Comparison of ENCODE assay signal across 17 cellular contexts in the genomic region with DNA sequence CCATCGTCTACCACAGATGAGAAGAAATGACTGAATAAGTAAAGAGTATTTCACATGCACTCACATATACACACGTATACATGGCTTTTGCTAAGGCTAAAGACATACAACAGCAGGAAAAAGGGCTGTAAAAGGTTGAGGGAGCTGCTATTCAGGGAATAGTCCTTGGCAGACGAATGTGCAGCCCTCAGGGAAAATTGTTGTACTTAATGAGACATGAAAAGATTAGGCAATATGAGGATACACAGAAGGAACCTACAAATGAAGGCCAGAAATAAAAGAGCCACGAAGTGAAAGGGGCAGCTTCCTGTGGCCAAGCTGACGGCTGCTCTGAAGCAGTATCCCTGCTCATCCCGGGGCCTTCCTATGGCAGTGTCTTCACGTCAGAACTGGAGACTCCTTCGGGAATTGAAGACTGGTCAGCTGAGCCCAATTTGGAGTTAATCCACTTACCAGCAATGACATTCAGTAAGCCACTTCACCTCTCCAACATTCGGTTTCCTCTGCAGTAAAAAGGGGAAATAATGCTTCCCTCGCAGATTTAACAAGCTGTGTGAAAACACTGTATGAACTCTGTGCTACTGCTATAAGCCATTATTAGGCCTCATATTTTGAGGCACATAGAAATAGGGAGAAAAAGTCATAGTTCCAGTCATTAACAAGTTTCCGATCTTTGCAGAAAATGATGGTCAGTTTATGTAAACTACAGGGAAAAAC.
DNase-seq lines count a peak whose midpoint lies in the region; ATAC-seq and TF ChIP-seq lines count a peak whose summit lies in the region.
"Had no signal": no experiment of that assay in that cellular context is flagged by ENCODE, and none has a peak within 500 bp of the region (broad histone marks: within the 10 kb centered on the region; RNA-seq: fewer than 3 reads in every experiment).

No MANE protein-coding gene starts in this region.

- no TSS peak for BruUV-seq in PC-3 (replicated peaks; lab: Mats Ljungman, UMichigan)

- H3K36me3 ChIP-seq in adipocyte (ENCODE audit: control insufficient read depth, insufficient read depth, low read length, severe bottlenecking) (peaks cover 16% of the 10 kb centered on the region), PC-3 (ENCODE audit: low read depth, low read length) (no peaks in the 10 kb centered on the region; the same call in 1 of the 2 replicates)
- H3K36me3 ChIP-seq: adrenal gland, gastrocnemius medialis had no signal

- H3K9ac ChIP-seq in adipocyte (ENCODE audit: low read length): no peak overlapping the region
- H3K9ac ChIP-seq in PC-3 (ENCODE audit: low read length): no peak overlapping the region

- H2AFZ ChIP-seq in PC-3 (ENCODE audit: low read length): no peak overlapping the region

- no peaks in the 10 kb centered on the region for H3K9me2 ChIP-seq in PC-3 (replicated peaks; ENCODE audit: low read length)

- CTCF ChIA-PET in PC-3 (lab: Charles Lee): no interaction called here

- H3K27me3 Mint-ChIP-seq in progenitor cell of endocrine pancreas: peaks cover 3% of the 10 kb centered on the region
- H3K27me3 Mint-ChIP-seq: central memory CD8-positive, alpha-beta T cell; stimulated activated naive CD8-positive, alpha-beta T cell treated with anti-CD3 and anti-CD28 coated beads, Interleukin-15, Interleukin-2, amounts not matched to agents 100 ng/mL and 50 ng/mL, for 24 hours had no signal

- no peak for ATAC-seq in PC-3
- ATAC-seq in GM18907 (IDR thresholded peaks at IDR 0.05; ENCODE audit: unreplicated experiment): no peak
- ATAC-seq in GM21526 (IDR thresholded peaks at IDR 0.05; ENCODE audit: low FRiP score, unreplicated experiment): no peak
- ATAC-seq: CD8-positive, alpha-beta T cell; gastrocnemius medialis; left lobe of liver had no signal

- H3K4me3 Mint-ChIP-seq in progenitor cell of endocrine pancreas (ENCODE audit: low read depth): no peak overlapping the region
- H3K4me3 Mint-ChIP-seq: CD8-positive, alpha-beta T cell; central memory CD8-positive, alpha-beta T cell; stimulated activated naive CD8-positive, alpha-beta T cell treated with anti-CD3 and anti-CD28 coated beads, Interleukin-15, Interleukin-2, amounts not matched to agents 100 ng/mL and 50 ng/mL, for 24 hours had no signal

- H3K79me2 ChIP-seq in PC-3 (ENCODE audit: low read length): no peaks in the 10 kb centered on the region

- H3K4me1 Mint-ChIP-seq in progenitor cell of endocrine pancreas (ENCODE audit: low read depth): peaks cover 32% of the 10 kb centered on the region

- H3K4me2 ChIP-seq in PC-3 (ENCODE audit: low read length): no peak overlapping the region

- POLR2A ChIA-PET in PC-3 (lab: Charles Lee; ENCODE audit: unreplicated experiment): no interaction called here

- H4K20me1 ChIP-seq in PC-3 (ENCODE audit: low read length): no peaks in the 10 kb centered on the region

- no peaks in the 10 kb centered on the region for H3K9me3 Mint-ChIP-seq in progenitor cell of endocrine pancreas (ENCODE audit: low read depth)
- H3K9me3 Mint-ChIP-seq: CD8-positive, alpha-beta T cell; central memory CD8-positive, alpha-beta T cell; stimulated activated naive CD8-positive, alpha-beta T cell treated with anti-CD3 and anti-CD28 coated beads, Interleukin-15, Interleukin-2, amounts not matched to agents 100 ng/mL and 50 ng/mL, for 24 hours had no signal

- peaks cover 4% of the 10 kb centered on the region for H3K36me3 Mint-ChIP-seq in progenitor cell of endocrine pancreas (ENCODE audit: insufficient read depth)

- no peaks in the 10 kb centered on the region for H3F3A ChIP-seq in PC-3 (ENCODE audit: low read length, unreplicated experiment)

- H3K4me1 ChIP-seq in adipocyte (ENCODE audit: control insufficient read depth, insufficient read depth, low read length): peaks cover 53% of the 10 kb centered on the region
- peaks cover 3% of the 10 kb centered on the region; the same call in 1 of the 2 replicates for H3K4me1 ChIP-seq in PC-3 (ENCODE audit: insufficient read depth, low read length)
- H3K4me1 ChIP-seq: adrenal gland had no signal

- intact Hi-C loops in PC-3 (cut with micrococcal nuclease): no loop called here

- DNase-seq in NOMO-1 (lab: John Stamatoyannopoulos, UW; ENCODE audit: unreplicated experiment in 2 of 2): peak; percentile 8 to 66
- DNase-seq in NOMO-1 treated with dmso at 0.1 percent for 144 hours (lab: John Stamatoyannopoulos, UW; ENCODE audit: unreplicated experiment): no peak
- peak; percentile 68 for DNase-seq in MV-4-11 (lab: John Stamatoyannopoulos, UW)
- peak; percentile 72 for DNase-seq in adipocyte (ENCODE audit: low read depth)
- no peak for DNase-seq in progenitor cell of endocrine pancreas (ENCODE audit: low spot score, unreplicated experiment)
- DNase-seq in PC-3: no peak
- DNase-seq: activated CD8-positive, alpha-beta memory T cell treated with anti-CD3 and anti-CD28 coated beads for 24 hours; adrenal gland; CD8-positive, alpha-beta T cell; gastrocnemius medialis; NCI-H1417; NCI-H345 had no signal

- TF ChIP-seq CTCF in progenitor cell of endocrine pancreas (IDR thresholded peaks at IDR 0.05; ENCODE audit: unreplicated experiment) (no peak), PC-3 (conservative IDR thresholded peaks at IDR 0.05; ENCODE audit: low read depth, low read length) (no peak)

- H3K27me3 ChIP-seq in adipocyte (replicated peaks; ENCODE audit: control insufficient read depth, insufficient read depth, low read length) (no peaks in the 10 kb centered on the region), PC-3 (ENCODE audit: low read length) (no peaks in the 10 kb centered on the region)
- H3K27me3 ChIP-seq: adrenal gland, gastrocnemius medialis had no signal

- H3K27ac ChIP-seq in PC-3 (ENCODE audit: low read length): no peak overlapping the region
- H3K27ac ChIP-seq: adrenal gland, gastrocnemius medialis had no signal

- H3K4me3 ChIP-seq in adipocyte (ENCODE audit: low read length) (no peak overlapping the region), PC-3 (ENCODE audit: low read length) (no peak overlapping the region)
- H3K4me3 ChIP-seq: adrenal gland, gastrocnemius medialis had no signal

- peak overlapping the region; percentile 6 for H3K27ac Mint-ChIP-seq in progenitor cell of endocrine pancreas
- H3K27ac Mint-ChIP-seq: CD8-positive, alpha-beta T cell; stimulated activated naive CD8-positive, alpha-beta T cell treated with anti-CD3 and anti-CD28 coated beads, Interleukin-15, Interleukin-2, amounts not matched to agents 100 ng/mL and 50 ng/mL, for 24 hours had no signal

- H3K9me3 ChIP-seq in adipocyte (ENCODE audit: control insufficient read depth, low read length) (no peaks in the 10 kb centered on the region), PC-3 (ENCODE audit: low read length) (no peaks in the 10 kb centered on the region)
- H3K9me3 ChIP-seq: adrenal gland, gastrocnemius medialis had no signal

Comparison
In these comparisons a context has a peak if more than half of its experiments do, and no peak if none do; other contexts are left out.
1. DNase-seq: peak in NOMO-1 (2 of 2), MV-4-11 (single experiment) and adipocyte (single experiment); none in NOMO-1 treated with dmso at 0.1 percent for 144 hours (single experiment), progenitor cell of endocrine pancreas (single experiment) and PC-3 (single experiment).